Comparison of ENCODE assay signal across 26 cellular contexts in the genomic region with DNA sequence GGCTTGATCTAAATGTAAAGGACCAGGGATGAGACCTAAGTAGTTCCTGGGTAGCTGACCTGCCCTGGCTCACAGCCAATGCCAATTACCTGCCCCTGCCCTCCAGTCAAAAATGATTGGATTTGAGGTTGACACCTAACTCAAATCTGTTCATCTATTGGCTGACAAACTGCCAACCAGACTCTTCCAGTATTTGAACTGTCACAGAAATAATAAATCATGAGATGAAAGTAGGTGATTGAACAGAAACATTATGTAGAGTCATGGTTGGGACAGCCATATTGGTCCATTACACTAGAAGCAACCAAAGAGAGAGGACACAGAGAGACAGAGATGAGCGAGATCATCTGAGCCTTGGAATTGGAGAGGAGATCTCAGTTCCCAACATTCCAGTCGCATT.
"Had no signal": no experiment of that assay in that cellular context is flagged by ENCODE, and none has a peak within 500 bp of the region (broad histone marks: within the 10 kb centered on the region; RNA-seq: fewer than 3 reads in every experiment).

No MANE protein-coding gene starts in this region.

- H3K27me3 ChIP-seq: left lung, ovary, right atrium auricular region, right lobe of liver, testis, thyroid gland, transverse colon, upper lobe of left lung, vagina had no signal

- H3K4me2 ChIP-seq: smooth muscle cell had no signal

- DNase-seq: hypothalamus; immature natural killer cell; kidney; left colon; left lung; lower lobe of right lung; mesenchymal stem cell; naive thymus-derived CD8-positive, alpha-beta T cell; occipital lobe; ovary; right lobe of liver; stimulated activated CD4-positive, alpha-beta T cell treated with anti-CD3 and anti-CD28 coated beads, Interleukin-1b, Interleukin-23, amount 100 ng/mL, for 48 hours; stimulated activated CD4-positive, alpha-beta T cell treated with anti-CD3 and anti-CD28 coated beads, Interleukin-2, amount 100 ng/mL, for 48 hours; stimulated activated CD4-positive, alpha-beta T cell treated with anti-CD3 and anti-CD28 coated beads, Interleukin-4, amount 100 ng/mL, for 4 hours; stimulated activated CD8-positive, alpha-beta memory T cell treated with anti-CD3 and anti-CD28 coated beads, Interleukin-4, amount 100 ng/mL, for 48 hours; stimulated activated naive CD4-positive, alpha-beta T cell treated with Interleukin-2 at 50 U/mL for 16 hours; stimulated activated naive CD8-positive, alpha-beta T cell treated with anti-CD3 and anti-CD28 coated beads, Interleukin-15, amount 100 ng/mL, for 72 hours; substantia nigra; testis; thyroid gland; transverse colon; upper lobe of left lung had no signal

- H3K36me3 ChIP-seq: left lung, lower lobe of right lung, ovary, right atrium auricular region, right lobe of liver, thyroid gland, transverse colon, upper lobe of left lung, vagina had no signal

- H3K4me1 ChIP-seq: lower lobe of right lung, right atrium auricular region, right lobe of liver, thyroid gland, transverse colon, upper lobe of left lung, vagina had no signal

- H3K4me3 ChIP-seq: left lung, lower lobe of right lung, ovary, right atrium auricular region, right lobe of liver, smooth muscle cell, testis, thyroid gland, transverse colon, upper lobe of left lung, vagina had no signal

- H3K27ac ChIP-seq: lower lobe of right lung, ovary, right atrium auricular region, right lobe of liver, testis, thyroid gland, transverse colon, upper lobe of left lung, vagina had no signal

- H3K9me3 ChIP-seq: lower lobe of right lung, ovary, right atrium auricular region, right lobe of liver, testis, thyroid gland, transverse colon, upper lobe of left lung, vagina had no signal

- ATAC-seq: left colon; left lung; naive thymus-derived CD8-positive, alpha-beta T cell; right lobe of liver; stimulated activated memory B cell treated with anti-CD40 and anti-IgM and Interleukin-4, amounts not matched to agents 10 μg/mL and 1 μg/mL and 100 μg/mL, for 72 hours; stimulated activated naive CD8-positive, alpha-beta T cell treated with anti-CD3 and anti-CD28 coated beads, Interleukin-15, amount 100 ng/mL, for 72 hours had no signal
